Comparison of ENCODE assay signal across 4 cellular contexts in the genomic region with DNA sequence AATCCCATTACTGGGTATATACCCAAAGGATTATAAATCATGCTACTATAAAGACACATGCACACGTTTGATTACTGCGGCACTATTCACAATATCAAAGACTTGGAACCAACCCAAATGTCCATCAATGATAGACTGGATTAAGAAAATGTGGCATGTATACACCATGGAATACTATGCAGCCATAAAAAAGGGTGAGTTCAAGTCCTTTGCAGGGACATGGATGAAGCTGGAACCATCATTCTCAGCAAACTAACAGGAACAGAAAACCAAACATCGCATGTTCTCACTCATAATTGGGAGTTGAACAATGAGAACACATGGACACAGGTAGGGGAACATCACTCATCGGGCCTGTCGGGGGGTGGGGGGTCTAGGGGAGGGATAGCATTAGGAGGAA. TPM values are rescaled to one million over a fixed set of nuclear protein-coding genes. Genes with fewer than 3 reads are reported as not detected.
"Had no signal": no experiment of that assay in that cellular context is flagged by ENCODE, and none has a peak within 500 bp of the region (broad histone marks: within the 10 kb centered on the region; RNA-seq: fewer than 3 reads in every experiment).

No MANE protein-coding gene starts in this region.

RNA-seq across cellular contexts. Expression of a gene that starts 54.7 kb away (rescaled TPM):
- total RNA-seq: temporal lobe, thoracic aorta, upper lobe of right lung, vagina had no signal
